In the genomic region with DNA sequence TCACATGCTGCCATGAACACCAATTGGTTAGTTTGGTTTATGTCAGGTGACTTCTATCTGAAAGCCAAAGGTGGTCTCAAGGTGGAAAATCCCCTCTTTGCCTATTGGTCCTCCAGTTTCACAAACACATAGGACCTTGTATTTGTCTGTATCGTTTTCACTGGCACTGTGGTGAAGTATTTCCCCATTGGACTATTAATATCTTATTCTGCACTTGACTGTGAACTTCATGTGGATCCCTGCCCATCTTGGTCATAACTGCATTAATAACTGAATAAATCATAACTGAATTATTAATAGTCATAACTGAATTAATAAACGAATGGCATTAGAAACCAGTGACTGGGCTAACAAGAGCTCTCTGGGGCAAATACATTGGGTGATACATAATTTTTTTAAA, we compare ENCODE assay signal across 8 cellular contexts.
"Had no signal": no experiment of that assay in that cellular context is flagged by ENCODE, and none has a peak within 500 bp of the region (broad histone marks: within the 10 kb centered on the region; RNA-seq: fewer than 3 reads in every experiment).

No MANE protein-coding gene starts in this region.

- H3K9ac ChIP-seq: GM23248 had no signal

- FAIRE-seq: HepG2 had no signal

- DNase-seq: GM23248, H7, HFFc6, KG1 had no signal

- H3K27ac ChIP-seq: GM23248, HL-60 had no signal

- H3K4me3 ChIP-seq: GM23248, HAP-1 had no signal

- ATAC-seq: HCT116, HepG2 had no signal

- H3K9me3 ChIP-seq: HAP-1 had no signal

- H3K36me3 ChIP-seq: HAP-1 had no signal

- H3K4me1 ChIP-seq: HAP-1 had no signal

- H2AFZ ChIP-seq: GM23248 had no signal
